In the genomic region with DNA sequence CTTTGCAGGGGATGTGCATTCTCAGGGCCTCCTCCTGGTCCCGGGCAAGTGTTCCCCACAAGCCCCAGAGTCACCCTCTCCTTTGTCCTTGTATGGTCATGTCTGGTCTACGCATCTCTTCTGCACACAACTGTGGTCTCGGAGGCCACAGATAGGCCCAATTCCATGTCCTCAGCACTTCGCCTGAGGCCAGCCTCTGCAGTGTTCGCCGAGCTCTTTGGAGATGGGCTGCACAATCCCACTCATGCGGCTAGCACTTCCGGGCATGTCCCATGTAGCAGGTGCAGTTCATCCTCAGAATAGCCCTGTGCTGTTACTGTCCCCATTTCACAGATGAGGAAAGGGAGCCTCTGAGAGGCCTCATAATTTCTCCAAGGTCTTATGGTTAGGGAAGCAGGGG, we compare ENCODE assay signal across 19 cellular contexts. TPM values are rescaled to one million over a fixed set of nuclear protein-coding genes. Genes with fewer than 3 reads are reported as not detected.
DNase-seq lines count a peak whose midpoint lies in the region; ATAC-seq lines count a peak whose summit lies in the region.
"Had no signal": no experiment of that assay in that cellular context is flagged by ENCODE, and none has a peak within 500 bp of the region (broad histone marks: within the 10 kb centered on the region; RNA-seq: fewer than 3 reads in every experiment).

No MANE protein-coding gene starts in this region.

- no peak overlapping the region for H3K9ac ChIP-seq in neuronal stem cell (ENCODE audit: low read depth, low read length, poor library complexity)
- H3K9ac ChIP-seq: GM23248 had no signal

- no peak overlapping the region for H3K4ac ChIP-seq in neuronal stem cell (ENCODE audit: low read length)

- H3K27ac Mint-ChIP-seq in activated naive CD8-positive, alpha-beta T cell treated with anti-CD3 and anti-CD28 coated beads, Interleukin-2, amount 10 ng/mL, durations not matched to agents 7 days and 5 days: no peak overlapping the region
- H3K27ac Mint-ChIP-seq in activated naive CD8-positive, alpha-beta T cell treated with anti-CD3 and anti-CD28 coated beads, Interleukin-2, amount 50 U/mL, for 24 hours: no peak overlapping the region

- no peaks in the 10 kb centered on the region for H3K27me3 Mint-ChIP-seq in activated naive CD8-positive, alpha-beta T cell treated with anti-CD3 and anti-CD28 coated beads, Interleukin-2, amount 10 ng/mL, durations not matched to agents 7 days and 5 days
- H3K27me3 Mint-ChIP-seq in activated naive CD8-positive, alpha-beta T cell treated with anti-CD3 and anti-CD28 coated beads, Interleukin-2, amount 50 U/mL, for 24 hours: no peaks in the 10 kb centered on the region
- H3K27me3 Mint-ChIP-seq: CD4-positive, CD25-positive, alpha-beta regulatory T cell; CD8-positive, alpha-beta memory T cell; IgD-negative memory B cell had no signal

- H3K79me1 ChIP-seq in neuronal stem cell (ENCODE audit: low read depth, low read length): no peaks in the 10 kb centered on the region

- peak overlapping the region; percentile 91 for H2AK5ac ChIP-seq in neuronal stem cell (ENCODE audit: low read depth, low read length)

- H2BK120ac ChIP-seq in neuronal stem cell (ENCODE audit: low read depth, low read length): no peak overlapping the region

- no peak overlapping the region for H2AFZ ChIP-seq in neuronal stem cell (ENCODE audit: low read length)
- H2AFZ ChIP-seq: GM23248 had no signal

- peak; percentile 59 for DNase-seq in activated effector memory CD4-positive, alpha-beta T cell treated with anti-CD3 and anti-CD28 coated beads, Interleukin-2, amount 50 U/mL, for 16 hours
- no peak for DNase-seq in activated effector memory CD4-positive, alpha-beta T cell treated with Interleukin-2 at 50 U/mL for 16 hours
- DNase-seq in activated naive CD8-positive, alpha-beta T cell treated with anti-CD3 and anti-CD28 coated beads, Interleukin-2, amount 10 ng/mL, durations not matched to agents 7 days and 5 days: peak; percentile 28
- DNase-seq in activated naive CD8-positive, alpha-beta T cell treated with anti-CD3 and anti-CD28 coated beads, Interleukin-2, amount 50 U/mL, for 24 hours: no peak
- DNase-seq in neuronal stem cell (ENCODE audit: low spot score): no peak
- DNase-seq in DMS153 (lab: John Stamatoyannopoulos, UW): no peak
- no peak for DNase-seq in cerebellum (ENCODE audit: low spot score)
- DNase-seq: AML-193; C1 segment of cervical spinal cord; CD4-positive, CD25-positive, alpha-beta regulatory T cell; COR-L47; DMS 273 treated with DMSO at 0.1 percent for 48 hours; GM23248; HCEC 1CT had no signal

- no peaks in the 10 kb centered on the region for H3K36me3 ChIP-seq in neuronal stem cell (replicated peaks in 1 of 2; ENCODE audit: control insufficient read depth in 2 of 2, insufficient read depth in 2 of 2, low read length in 2 of 2)

- POLR2A ChIA-PET in activated naive CD8-positive, alpha-beta T cell treated with anti-CD3 and anti-CD28 coated beads, Interleukin-2, amount 10 ng/mL, durations not matched to agents 7 days and 5 days (lab: Charles Lee): interaction anchor here (0.9 to 1.4 kb wide), 2 partner anchors 12 to 19 kb away, joined by 3 read pairs; no protein-coding TSS in a partner anchor

- H3K9me3 ChIP-seq in neuronal stem cell (replicated peaks in 1 of 2; ENCODE audit: control insufficient read depth in 2 of 2, insufficient read depth in 1 of 2, low read depth in 1 of 2, low read length in 2 of 2): peaks cover 0 to 1% of the 10 kb centered on the region in 2 donors
- H3K9me3 ChIP-seq: A549 had no signal

- no peak overlapping the region for H4K8ac ChIP-seq in neuronal stem cell (ENCODE audit: low read depth, low read length)

- H3K14ac ChIP-seq in neuronal stem cell (ENCODE audit: low read length): peak overlapping the region; percentile 60

- peak overlapping the region; percentile 5 for H2BK12ac ChIP-seq in neuronal stem cell (ENCODE audit: low read length)

- no CpG with 5 or more reads among the region's 8 CpGs for WGBS in neuronal stem cell (ENCODE audit: extremely low coverage in 2 of 2, insufficient read length in 2 of 2, insufficient replicate concordance in 1 of 2), 2 donors

- H3K4me1 ChIP-seq in neuronal stem cell (ENCODE audit: control insufficient read depth in 2 of 2, insufficient read depth in 1 of 2, low read depth in 1 of 2, low read length in 2 of 2): peaks cover 4% of the 10 kb centered on the region in 2 donors

- H3K23ac ChIP-seq in neuronal stem cell (ENCODE audit: low read depth, low read length, poor library complexity): no peak overlapping the region

- H3K4me2 ChIP-seq in neuronal stem cell (ENCODE audit: insufficient read depth, low read length, poor library complexity, severe bottlenecking): no peak overlapping the region
- H3K4me2 ChIP-seq: A549 had no signal

- no peaks in the 10 kb centered on the region for H3K9me3 Mint-ChIP-seq in activated naive CD8-positive, alpha-beta T cell treated with anti-CD3 and anti-CD28 coated beads, Interleukin-2, amount 10 ng/mL, durations not matched to agents 7 days and 5 days
- no peaks in the 10 kb centered on the region for H3K9me3 Mint-ChIP-seq in activated naive CD8-positive, alpha-beta T cell treated with anti-CD3 and anti-CD28 coated beads, Interleukin-2, amount 50 U/mL, for 24 hours
- H3K9me3 Mint-ChIP-seq: CD4-positive, CD25-positive, alpha-beta regulatory T cell; CD8-positive, alpha-beta memory T cell; IgD-negative memory B cell had no signal

- no peak overlapping the region for H3K4me3 ChIP-seq in neuronal stem cell (ENCODE audit: low read length in 2 of 2)
- H3K4me3 ChIP-seq: A549, GM23248 had no signal

- peak overlapping the region; percentile 32 for H3K18ac ChIP-seq in neuronal stem cell (ENCODE audit: low read length)

- H3K4me1 Mint-ChIP-seq in activated naive CD8-positive, alpha-beta T cell treated with anti-CD3 and anti-CD28 coated beads, Interleukin-2, amount 10 ng/mL, durations not matched to agents 7 days and 5 days: peaks cover 19% of the 10 kb centered on the region
- H3K4me1 Mint-ChIP-seq in activated naive CD8-positive, alpha-beta T cell treated with anti-CD3 and anti-CD28 coated beads, Interleukin-2, amount 50 U/mL, for 24 hours: peaks cover 32% of the 10 kb centered on the region

- peaks cover 13% of the 10 kb centered on the region for H3K36me3 Mint-ChIP-seq in activated naive CD8-positive, alpha-beta T cell treated with anti-CD3 and anti-CD28 coated beads, Interleukin-2, amount 10 ng/mL, durations not matched to agents 7 days and 5 days
- peaks cover 16% of the 10 kb centered on the region for H3K36me3 Mint-ChIP-seq in activated naive CD8-positive, alpha-beta T cell treated with anti-CD3 and anti-CD28 coated beads, Interleukin-2, amount 50 U/mL, for 24 hours (ENCODE audit: low read depth)

- H4K91ac ChIP-seq in neuronal stem cell (ENCODE audit: low read depth, low read length, poor library complexity): no peak overlapping the region

- H2BK15ac ChIP-seq in neuronal stem cell (ENCODE audit: low read length): no peak overlapping the region

- H2BK5ac ChIP-seq in neuronal stem cell (ENCODE audit: low read length): peak overlapping the region; percentile 16

- peaks cover 0 to 4% (median 0%) of the 10 kb centered on the region in 3 experiments for H3K27me3 ChIP-seq in neuronal stem cell (ENCODE audit: control insufficient read depth in 3 of 3, insufficient read depth in 3 of 3, low read depth in 1 of 3, low read length in 3 of 3)

- no peak overlapping the region for H3K4me3 Mint-ChIP-seq in activated naive CD8-positive, alpha-beta T cell treated with anti-CD3 and anti-CD28 coated beads, Interleukin-2, amount 10 ng/mL, durations not matched to agents 7 days and 5 days
- H3K4me3 Mint-ChIP-seq in activated naive CD8-positive, alpha-beta T cell treated with anti-CD3 and anti-CD28 coated beads, Interleukin-2, amount 50 U/mL, for 24 hours: no peak overlapping the region
- H3K4me3 Mint-ChIP-seq: CD8-positive, alpha-beta memory T cell had no signal

- ATAC-seq in activated naive CD8-positive, alpha-beta T cell treated with anti-CD3 and anti-CD28 coated beads, Interleukin-2, amount 10 ng/mL, durations not matched to agents 7 days and 5 days (ENCODE audit: low read depth): no peak
- ATAC-seq in activated naive CD8-positive, alpha-beta T cell treated with anti-CD3 and anti-CD28 coated beads, Interleukin-2, amount 50 U/mL, for 24 hours: no peak
- no peak for ATAC-seq in HG03354 (IDR thresholded peaks at IDR 0.05; ENCODE audit: poor library complexity, severe bottlenecking, unreplicated experiment)
- ATAC-seq: A549 had no signal

- H3K27ac ChIP-seq in neuronal stem cell (replicated peaks; ENCODE audit: low read length): no peak overlapping the region
- H3K27ac ChIP-seq: 22Rv1, A549, GM23248 had no signal

RNA-seq across cellular contexts. Expression of gene PARVG, which starts 7.6 kb away (rescaled TPM):
- total RNA-seq in activated naive CD8-positive, alpha-beta T cell treated with anti-CD3 and anti-CD28 coated beads, Interleukin-2, amount 10 ng/mL, durations not matched to agents 7 days and 5 days: 100 to 1,000 TPM; 238 to 241 TPM
- 0.18 TPM for polyA plus RNA-seq in neuronal stem cell (2013, experiment 1 of 2)
- polyA plus RNA-seq in neuronal stem cell (2013, experiment 2 of 2): 0.06 TPM
- 1.9 TPM for total RNA-seq in cerebellum
- total RNA-seq: GM23248 had no signal
- polyA plus RNA-seq: A549, GM23248 had no signal

Comparison
In these comparisons a context has a peak if more than half of its experiments do, and no peak if none do; other contexts are left out.
1. DNase-seq: peak in activated effector memory CD4-positive, alpha-beta T cell treated with anti-CD3 and anti-CD28 coated beads, Interleukin-2, amount 50 U/mL, for 16 hours (single experiment) and activated naive CD8-positive, alpha-beta T cell treated with anti-CD3 and anti-CD28 coated beads, Interleukin-2, amount 10 ng/mL, durations not matched to agents 7 days and 5 days (single experiment); none in activated effector memory CD4-positive, alpha-beta T cell treated with Interleukin-2 at 50 U/mL for 16 hours (single experiment), activated naive CD8-positive, alpha-beta T cell treated with anti-CD3 and anti-CD28 coated beads, Interleukin-2, amount 50 U/mL, for 24 hours (single experiment), neuronal stem cell (single experiment), DMS153 (single experiment) and cerebellum (single experiment).
2. RNA of gene PARVG, which starts 7.6 kb away (total RNA-seq): 238 to 241 TPM in activated naive CD8-positive, alpha-beta T cell treated with anti-CD3 and anti-CD28 coated beads, Interleukin-2, amount 10 ng/mL, durations not matched to agents 7 days and 5 days; 1.9 TPM in cerebellum (single experiment); every median in the first group is over 10 times any median in the second.